In the genomic region with DNA sequence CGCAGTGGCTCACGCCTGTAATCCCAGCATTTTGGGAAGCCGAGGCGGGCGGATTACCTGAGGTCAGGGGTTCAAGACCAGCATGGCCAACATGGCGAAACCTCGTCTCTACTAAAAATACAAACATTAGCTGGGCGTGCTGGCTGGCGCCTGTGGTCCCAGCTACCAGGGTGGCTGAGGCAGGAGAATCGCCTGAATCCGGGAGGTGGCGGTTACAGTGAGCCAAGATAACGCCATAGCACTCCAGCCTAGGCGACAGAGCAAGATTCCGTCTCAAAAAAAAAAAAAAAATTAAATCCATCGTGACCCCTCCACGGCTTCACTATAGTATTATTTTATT, we compare ENCODE assay signal across 24 cellular contexts. TPM values are rescaled to one million over a fixed set of nuclear protein-coding genes. Genes with fewer than 3 reads are reported as not detected.
DNase-seq lines count a peak whose midpoint lies in the region; ATAC-seq, FAIRE-seq and TF ChIP-seq lines count a peak whose summit lies in the region.
"Had no signal": no experiment of that assay in that cellular context is flagged by ENCODE, and none has a peak within 500 bp of the region (broad histone marks: within the 10 kb centered on the region; RNA-seq: fewer than 3 reads in every experiment).

No MANE protein-coding gene starts in this region.

- no peak overlapping the region for H3K4me2 ChIP-seq in HepG2 (ENCODE audit: low read depth, low read length)

- no peak for FAIRE-seq in HepG2 (lab: Jason Lieb, UNC)

- intact Hi-C loops in HepG2 (cut with micrococcal nuclease; ENCODE audit: unreplicated experiment), result loop anchor here (2.0 kb wide), 2 partner anchors 33 to 49 kb away; a partner anchor contains a TSS
- intact Hi-C loops in right lobe of liver (cut with DNase I), result no loop called here
- intact Hi-C loops in testis (cut with DNase I; ENCODE audit: low total_unique reads), result no loop called here
- intact Hi-C loops in left lung (cut with DNase I), result no loop called here

- H3K27ac ChIP-seq in HepG2 (ENCODE audit: extremely low read length, insufficient read depth, low read length), result no peak overlapping the region
- H3K27ac ChIP-seq in right lobe of liver, result no peak overlapping the region
- peak overlapping the region; percentile 97 for H3K27ac ChIP-seq in VCaP
- H3K27ac ChIP-seq in testis, result peak overlapping the region; percentile 39 to 97
- no peak overlapping the region for H3K27ac ChIP-seq in left lung

- H3K27me3 ChIP-seq in HepG2 (ENCODE audit: control insufficient read depth in 1 of 2, insufficient read depth in 2 of 2, low read length in 2 of 2) (no peaks in the 10 kb centered on the region; a peak in 1 of 5 replicates), right lobe of liver (no peaks in the 10 kb centered on the region), testis (no peaks in the 10 kb centered on the region), left lung (no peaks in the 10 kb centered on the region)
- H3K27me3 ChIP-seq: tibial nerve had no signal

- in situ Hi-C loops in HepG2 (cut with HindIII; ENCODE audit: extremely low pct_ligation_motif_present, low pct_unique_long_range_greater_than_20kb), result no loop called here

- POLR2A ChIA-PET in HepG2 (lab: Yijun Ruan, JAX), result interaction anchor here (0.6 to 4.6 kb wide), 9 partner anchors 10 to 124 kb away, joined by 3 to 73 read pairs (median 5); a partner anchor contains a TSS

- H3K9ac ChIP-seq in HepG2 (ENCODE audit: insufficient read depth, low read depth, low read length), result no peak overlapping the region

- H3K79me2 ChIP-seq in HepG2 (ENCODE audit: insufficient read depth, low read length), result peaks cover 39% of the 10 kb centered on the region

- H3K9me3 ChIP-seq in HepG2 (ENCODE audit: low read length), result no peaks in the 10 kb centered on the region
- no peaks in the 10 kb centered on the region for H3K9me3 ChIP-seq in right lobe of liver
- no peaks in the 10 kb centered on the region for H3K9me3 ChIP-seq in testis
- H3K9me3 ChIP-seq in left lung, result no peaks in the 10 kb centered on the region
- H3K9me3 ChIP-seq: tibial nerve had no signal

- no peaks in the 10 kb centered on the region for H3K27me3 Mint-ChIP-seq in mesothelial cell of epicardium (ENCODE audit: low read depth)
- H3K27me3 Mint-ChIP-seq: stimulated activated naive CD8-positive, alpha-beta T cell treated with anti-CD3 and anti-CD28 coated beads, Interleukin-15, amount 100 ng/mL, for 72 hours had no signal

- peaks cover 5% of the 10 kb centered on the region for H3K36me3 Mint-ChIP-seq in mesothelial cell of epicardium

- H3K4me3 ChIP-seq in HepG2 (replicated peaks in 1 of 3; ENCODE audit: insufficient read depth in 1 of 3, low read depth in 2 of 3, low read length in 3 of 3) (no peak overlapping the region), right lobe of liver (no peak overlapping the region), testis (peak overlapping the region in 1 of 2 donors; percentile 97), left lung (no peak overlapping the region)
- H3K4me3 ChIP-seq: lung, SK-N-MC had no signal

- H3K36me3 ChIP-seq in HepG2 (replicated peaks in 1 of 2; ENCODE audit: control insufficient read depth in 1 of 2, insufficient read depth in 2 of 2, low read length in 2 of 2) (peaks cover 5 to 23% of the 10 kb centered on the region in 2 experiments; a peak in 4 of 5 replicates), right lobe of liver (peaks cover 0 to 26% (median 4%) of the 10 kb centered on the region in 4 donors), testis (ENCODE audit: low read depth, missing control alignments) (no peaks in the 10 kb centered on the region), left lung (peaks cover 0 to 27% of the 10 kb centered on the region in 2 donors)

- no peak; the same call in 1 of the 2 replicates for TF ChIP-seq CTCF in HepG2 (CRISPR knock-in tag; IDR thresholded peaks at IDR 0.05)
- no peak for TF ChIP-seq CTCF in right lobe of liver (IDR thresholded peaks at IDR 0.05)
- no peak for TF ChIP-seq CTCF in VCaP (conservative IDR thresholded peaks at IDR 0.05)
- TF ChIP-seq CTCF in mesothelial cell of epicardium (IDR thresholded peaks at IDR 0.05; ENCODE audit: unreplicated experiment), result no peak
- TF ChIP-seq CTCF in testis (IDR thresholded peaks at IDR 0.05), result no peak
- TF ChIP-seq CTCF in left lung (IDR thresholded peaks at IDR 0.05), result no peak

- H2AFZ ChIP-seq in HepG2 (ENCODE audit: low read length), result no peak overlapping the region

- BruUV-seq in HepG2 (replicated peaks; lab: Mats Ljungman, UMichigan), result no TSS peak

- 97% methylated on average over 17 of the region's 17 CpGs for WGBS in HepG2 (ENCODE audit: low lambda C conversion rate)
- 99% methylated on average over 12 of the region's 17 CpGs for WGBS in right lobe of liver (ENCODE audit: insufficient coverage, low coverage, low lambda C conversion rate, missing lambda C conversion rate)
- 67 to 85% methylated on average over 17 of the region's 17 CpGs for WGBS in testis, 2 donors

- H3K4me3 Mint-ChIP-seq in mesothelial cell of epicardium, result peak overlapping the region; percentile 13

- no peak for TF ChIP-seq RAD21 in HepG2 (CRISPR knock-in tag; IDR thresholded peaks at IDR 0.05)

- peak overlapping the region; percentile 81 for H3K27ac Mint-ChIP-seq in mesothelial cell of epicardium

- peaks cover 33% of the 10 kb centered on the region for H3K4me1 Mint-ChIP-seq in mesothelial cell of epicardium

- H3K9me3 Mint-ChIP-seq in mesothelial cell of epicardium, result no peaks in the 10 kb centered on the region
- H3K9me3 Mint-ChIP-seq: stimulated activated naive CD8-positive, alpha-beta T cell treated with anti-CD3 and anti-CD28 coated beads, Interleukin-15, amount 100 ng/mL, for 72 hours had no signal

- CTCF ChIA-PET in HepG2 (lab: Yijun Ruan, JAX; ENCODE audit: low intra/inter-chr PET ratio, low total read pairs), result no interaction called here

- peaks cover 32% of the 10 kb centered on the region for H4K20me1 ChIP-seq in HepG2 (ENCODE audit: insufficient read depth, low read length)

- peaks cover 29% of the 10 kb centered on the region for H3K4me1 ChIP-seq in HepG2 (ENCODE audit: insufficient read depth, low read length)
- H3K4me1 ChIP-seq in right lobe of liver, result peaks cover 0 to 25% (median 10%) of the 10 kb centered on the region in 4 donors
- peaks cover 12% of the 10 kb centered on the region for H3K4me1 ChIP-seq in testis
- H3K4me1 ChIP-seq in left lung, result peaks cover 23 to 32% of the 10 kb centered on the region in 2 donors

- DNase-seq in HepG2 (ENCODE audit: low spot score) (no peak), right lobe of liver (no peak), mesothelial cell of epicardium (ENCODE audit: low spot score in 2 of 2, unreplicated experiment in 2 of 2) (no peak), testis (no peak), foreskin melanocyte (no peak), left lung (no peak)
- DNase-seq: DMS53; effector CD8-positive, alpha-beta T cell; GF-D8; GOT3; head of caudate nucleus; IMR-90; kidney glomerular epithelial cell; NCI-H1105; NCI-H2029; NCI-H2227 treated with DMSO at 0.1 percent for 48 hours; NCI-H774; RPMI8226; stimulated activated CD4-positive, alpha-beta T cell treated with anti-CD3 and anti-CD28 coated beads, Interleukin-4, amount 100 ng/mL, for 4 hours; stimulated activated naive CD8-positive, alpha-beta T cell treated with anti-CD3 and anti-CD28 coated beads, Interleukin-15, amount 100 ng/mL, for 72 hours had no signal

- TF ChIP-seq EP300 in HepG2 (IDR thresholded peaks at IDR 0.05; ENCODE audit: low read depth in 2 of 2, low read length in 2 of 2), result no peak
- no peak for TF ChIP-seq EP300 in HepG2 (CRISPR knock-in tag; IDR thresholded peaks at IDR 0.05; ENCODE audit: borderline replicate concordance)

- ATAC-seq in HepG2 (no peak), right lobe of liver (no peak), left lung (no peak)
- ATAC-seq: stimulated activated naive CD8-positive, alpha-beta T cell treated with anti-CD3 and anti-CD28 coated beads, Interleukin-15, amount 100 ng/mL, for 72 hours had no signal

- TF ChIP-seq POLR2A in HepG2 (IDR thresholded peaks at IDR 0.05; ENCODE audit: insufficient read depth in 1 of 2, low read depth in 2 of 2, low read length in 2 of 2), result no peak
- TF ChIP-seq POLR2A in right lobe of liver (IDR thresholded peaks at IDR 0.05), result no peak
- no peak for TF ChIP-seq POLR2A in testis (IDR thresholded peaks at IDR 0.05)

RNA-seq across cellular contexts. Expression of a gene that starts 1.2 kb away (rescaled TPM):
- 431 and 439 TPM in 2 replicates for total RNA-seq in HepG2 (2016; rRNA removed; fragmentation: Illumina TruSeq; extraction: Trizol)
- 101 and 106 TPM in 2 replicates for total RNA-seq in HepG2 (2016; cell fraction: cytosol; rRNA removed; fragmentation: Illumina TruSeq; extraction: Trizol; ENCODE audit: low read depth)
- total RNA-seq in HepG2 (2016; cell fraction: insoluble cytoplasmic fraction; rRNA removed; fragmentation: Illumina TruSeq; extraction: Trizol), result 375 and 428 TPM in 2 replicates
- 226 and 229 TPM in 2 replicates for total RNA-seq in HepG2 (2016; cell fraction: membrane; rRNA removed; fragmentation: Illumina TruSeq; extraction: Trizol)
- 227 and 285 TPM in 2 replicates for total RNA-seq in HepG2 (2016; cell fraction: nucleus; rRNA removed; fragmentation: Illumina TruSeq; extraction: Trizol)
- polyA plus RNA-seq in HepG2 (2011; rRNA removed), result 369 and 408 TPM in 2 replicates
- 458 and 619 TPM in 2 replicates for polyA plus RNA-seq in HepG2 (2011; cell fraction: cytosol; rRNA removed)
- 810 and 933 TPM in 2 replicates for polyA plus RNA-seq in HepG2 (2011; cell fraction: nucleus; rRNA removed)
- polyA plus RNA-seq in HepG2 (2012), result 457 and 478 TPM in 2 replicates
- polyA plus RNA-seq in HepG2 (2016; cell fraction: cytosol; fragmentation: Illumina TruSeq; extraction: Trizol; ENCODE audit: low read depth), result 121 and 137 TPM in 2 replicates
- polyA plus RNA-seq in HepG2 (2016; cell fraction: insoluble cytoplasmic fraction; fragmentation: Illumina TruSeq; extraction: Trizol; ENCODE audit: low read depth), result 374 and 508 TPM in 2 replicates
- 213 and 247 TPM in 2 replicates for polyA plus RNA-seq in HepG2 (2016; cell fraction: membrane; fragmentation: Illumina TruSeq; extraction: Trizol; ENCODE audit: low read depth)
- 541 and 549 TPM in 2 replicates for polyA plus RNA-seq in HepG2 (2016; cell fraction: nucleus; fragmentation: Illumina TruSeq; extraction: Trizol; ENCODE audit: insufficient read depth, low read depth)
- polyA minus RNA-seq in HepG2 (2011; rRNA and poly(A)+ RNA removed; ENCODE audit: low replicate concordance), result 283 and 707 TPM in 2 replicates
- 243 and 283 TPM in 2 replicates for polyA minus RNA-seq in HepG2 (2011; cell fraction: cytosol; rRNA and poly(A)+ RNA removed)
- polyA minus RNA-seq in HepG2 (2011; cell fraction: nucleus; rRNA and poly(A)+ RNA removed), result 258 and 260 TPM in 2 replicates
- 10 to 100 TPM; 35.5 to 72.0 (median 53.3) TPM for total RNA-seq in right lobe of liver
- 221 to 246 TPM (median 238 TPM) in 3 replicates for total RNA-seq in mesothelial cell of epicardium
- total RNA-seq in testis, result 100 to 1,000 TPM in 1 of 2 donors, 10 to 100 TPM in 1; 60.6 to 103 TPM
- polyA plus RNA-seq in testis (ENCODE audit: insufficient read depth, low read depth, low replicate concordance), result 105 TPM
- 100 to 1,000 TPM; 149 to 185 TPM for total RNA-seq in left lung

RNA-seq across cellular contexts. Expression of a gene that starts 1.2 kb away (rescaled TPM):
- total RNA-seq in HepG2 (2016; rRNA removed; fragmentation: Illumina TruSeq; extraction: Trizol) (104 and 111 TPM in 2 replicates), right lobe of liver (10 to 100 TPM; 13.3 to 32.8 (median 21.0) TPM), mesothelial cell of epicardium (154 to 158 TPM (median 156 TPM) in 3 replicates), testis (10 to 100 TPM; 40.8 to 46.3 TPM), left lung (10 to 100 TPM; 71.7 to 74.8 TPM)
- total RNA-seq in HepG2 (2016; cell fraction: cytosol; rRNA removed; fragmentation: Illumina TruSeq; extraction: Trizol; ENCODE audit: low read depth), result 14.8 and 16.3 TPM in 2 replicates
- 99.0 and 104 TPM in 2 replicates for total RNA-seq in HepG2 (2016; cell fraction: insoluble cytoplasmic fraction; rRNA removed; fragmentation: Illumina TruSeq; extraction: Trizol)
- 35.0 and 42.5 TPM in 2 replicates for total RNA-seq in HepG2 (2016; cell fraction: membrane; rRNA removed; fragmentation: Illumina TruSeq; extraction: Trizol)
- total RNA-seq in HepG2 (2016; cell fraction: nucleus; rRNA removed; fragmentation: Illumina TruSeq; extraction: Trizol), result 73.6 and 78.3 TPM in 2 replicates
- polyA plus RNA-seq in HepG2 (2011; rRNA removed) (84.9 and 97.9 TPM in 2 replicates), testis (ENCODE audit: insufficient read depth, low read depth, low replicate concordance) (54.9 TPM)
- 68.6 and 77.9 TPM in 2 replicates for polyA plus RNA-seq in HepG2 (2011; cell fraction: cytosol; rRNA removed)
- 101 and 129 TPM in 2 replicates for polyA plus RNA-seq in HepG2 (2011; cell fraction: nucleus; rRNA removed)
- polyA plus RNA-seq in HepG2 (2012), result 41.4 and 42.7 TPM in 2 replicates
- 1.7 and 2.2 TPM in 2 replicates for polyA plus RNA-seq in HepG2 (2016; cell fraction: cytosol; fragmentation: Illumina TruSeq; extraction: Trizol; ENCODE audit: low read depth)
- polyA plus RNA-seq in HepG2 (2016; cell fraction: insoluble cytoplasmic fraction; fragmentation: Illumina TruSeq; extraction: Trizol; ENCODE audit: low read depth), result 58.1 and 68.5 TPM in 2 replicates
- 8.8 and 10.1 TPM in 2 replicates for polyA plus RNA-seq in HepG2 (2016; cell fraction: membrane; fragmentation: Illumina TruSeq; extraction: Trizol; ENCODE audit: low read depth)
- polyA plus RNA-seq in HepG2 (2016; cell fraction: nucleus; fragmentation: Illumina TruSeq; extraction: Trizol; ENCODE audit: insufficient read depth, low read depth), result 74.6 and 75.6 TPM in 2 replicates
- polyA minus RNA-seq in HepG2 (2011; rRNA and poly(A)+ RNA removed; ENCODE audit: low replicate concordance), result 373 and 464 TPM in 2 replicates
- 67.4 and 80.5 TPM in 2 replicates for polyA minus RNA-seq in HepG2 (2011; cell fraction: cytosol; rRNA and poly(A)+ RNA removed)
- polyA minus RNA-seq in HepG2 (2011; cell fraction: nucleus; rRNA and poly(A)+ RNA removed), result 128 and 140 TPM in 2 replicates

RNA-seq across cellular contexts. Expression of a gene that starts 33.2 kb away (rescaled TPM):
- total RNA-seq in HepG2 (2016; rRNA removed; fragmentation: Illumina TruSeq; extraction: Trizol), result 88.1 and 94.4 TPM in 2 replicates
- total RNA-seq in HepG2 (2016; cell fraction: cytosol; rRNA removed; fragmentation: Illumina TruSeq; extraction: Trizol; ENCODE audit: low read depth), result 7.6 and 8.7 TPM in 2 replicates
- total RNA-seq in HepG2 (2016; cell fraction: insoluble cytoplasmic fraction; rRNA removed; fragmentation: Illumina TruSeq; extraction: Trizol), result 82.1 and 92.4 TPM in 2 replicates
- total RNA-seq in HepG2 (2016; cell fraction: membrane; rRNA removed; fragmentation: Illumina TruSeq; extraction: Trizol), result 25.4 and 28.4 TPM in 2 replicates
- 45.9 and 47.9 TPM in 2 replicates for total RNA-seq in HepG2 (2016; cell fraction: nucleus; rRNA removed; fragmentation: Illumina TruSeq; extraction: Trizol)
- polyA plus RNA-seq in HepG2 (2011; rRNA removed), result 61.8 and 65.9 TPM in 2 replicates
- 56.2 and 69.5 TPM in 2 replicates for polyA plus RNA-seq in HepG2 (2011; cell fraction: cytosol; rRNA removed)
- polyA plus RNA-seq in HepG2 (2011; cell fraction: nucleus; rRNA removed), result 70.7 and 72.8 TPM in 2 replicates
- 36.7 and 39.1 TPM in 2 replicates for polyA plus RNA-seq in HepG2 (2012)
- polyA plus RNA-seq in HepG2 (2016; cell fraction: cytosol; fragmentation: Illumina TruSeq; extraction: Trizol; ENCODE audit: low read depth), result 6.5 and 6.6 TPM in 2 replicates
- 86.7 and 90.3 TPM in 2 replicates for polyA plus RNA-seq in HepG2 (2016; cell fraction: insoluble cytoplasmic fraction; fragmentation: Illumina TruSeq; extraction: Trizol; ENCODE audit: low read depth)
- 16.6 and 16.9 TPM in 2 replicates for polyA plus RNA-seq in HepG2 (2016; cell fraction: membrane; fragmentation: Illumina TruSeq; extraction: Trizol; ENCODE audit: low read depth)
- polyA plus RNA-seq in HepG2 (2016; cell fraction: nucleus; fragmentation: Illumina TruSeq; extraction: Trizol; ENCODE audit: insufficient read depth, low read depth), result 69.1 and 70.6 TPM in 2 replicates
- 67.9 and 114 TPM in 2 replicates for polyA minus RNA-seq in HepG2 (2011; rRNA and poly(A)+ RNA removed; ENCODE audit: low replicate concordance)
- polyA minus RNA-seq in HepG2 (2011; cell fraction: cytosol; rRNA and poly(A)+ RNA removed), result 23.0 and 27.1 TPM in 2 replicates
- 20.9 and 23.7 TPM in 2 replicates for polyA minus RNA-seq in HepG2 (2011; cell fraction: nucleus; rRNA and poly(A)+ RNA removed)
- 10 to 100 TPM; 30.9 to 63.7 (median 44.3) TPM for total RNA-seq in right lobe of liver
- total RNA-seq in mesothelial cell of epicardium, result 16.5 to 19.6 TPM (median 18.9 TPM) in 3 replicates
- 10 to 100 TPM; 84.1 to 90.6 TPM for total RNA-seq in testis
- 86.6 TPM for polyA plus RNA-seq in testis (ENCODE audit: insufficient read depth, low read depth, low replicate concordance)
- 10 to 100 TPM; 25.5 to 32.5 TPM for total RNA-seq in left lung

RNA-seq across cellular contexts. Expression of a gene that starts 33.3 kb away (rescaled TPM):
- total RNA-seq in HepG2 (2016; rRNA removed; fragmentation: Illumina TruSeq; extraction: Trizol), result 636 and 726 TPM in 2 replicates
- 328 and 530 TPM in 2 replicates for total RNA-seq in HepG2 (2016; cell fraction: cytosol; rRNA removed; fragmentation: Illumina TruSeq; extraction: Trizol; ENCODE audit: low read depth)
- total RNA-seq in HepG2 (2016; cell fraction: insoluble cytoplasmic fraction; rRNA removed; fragmentation: Illumina TruSeq; extraction: Trizol), result 687 and 846 TPM in 2 replicates
- total RNA-seq in HepG2 (2016; cell fraction: membrane; rRNA removed; fragmentation: Illumina TruSeq; extraction: Trizol), result 460 and 632 TPM in 2 replicates
- 223 and 226 TPM in 2 replicates for total RNA-seq in HepG2 (2016; cell fraction: nucleus; rRNA removed; fragmentation: Illumina TruSeq; extraction: Trizol)
- 688 and 755 TPM in 2 replicates for polyA plus RNA-seq in HepG2 (2011; rRNA removed)
- polyA plus RNA-seq in HepG2 (2011; cell fraction: cytosol; rRNA removed), result 1,254 and 1,646 TPM in 2 replicates
- 503 and 546 TPM in 2 replicates for polyA plus RNA-seq in HepG2 (2011; cell fraction: nucleus; rRNA removed)
- 282 and 451 TPM in 2 replicates for polyA plus RNA-seq in HepG2 (2012)
- polyA plus RNA-seq in HepG2 (2016; cell fraction: cytosol; fragmentation: Illumina TruSeq; extraction: Trizol; ENCODE audit: low read depth), result 292 and 453 TPM in 2 replicates
- 479 and 541 TPM in 2 replicates for polyA plus RNA-seq in HepG2 (2016; cell fraction: insoluble cytoplasmic fraction; fragmentation: Illumina TruSeq; extraction: Trizol; ENCODE audit: low read depth)
- 317 and 387 TPM in 2 replicates for polyA plus RNA-seq in HepG2 (2016; cell fraction: membrane; fragmentation: Illumina TruSeq; extraction: Trizol; ENCODE audit: low read depth)
- 282 and 344 TPM in 2 replicates for polyA plus RNA-seq in HepG2 (2016; cell fraction: nucleus; fragmentation: Illumina TruSeq; extraction: Trizol; ENCODE audit: insufficient read depth, low read depth)
- 60.0 and 169 TPM in 2 replicates for polyA minus RNA-seq in HepG2 (2011; rRNA and poly(A)+ RNA removed; ENCODE audit: low replicate concordance)
- polyA minus RNA-seq in HepG2 (2011; cell fraction: cytosol; rRNA and poly(A)+ RNA removed), result 79.8 and 108 TPM in 2 replicates
- polyA minus RNA-seq in HepG2 (2011; cell fraction: nucleus; rRNA and poly(A)+ RNA removed), result 30.8 and 37.7 TPM in 2 replicates
- total RNA-seq in right lobe of liver, result 100 to 1,000 TPM in 2 of 6 experiments, 10 to 100 TPM in 4; 70.4 to 209 (median 84.8) TPM
- total RNA-seq in mesothelial cell of epicardium, result 105 to 107 TPM (median 105 TPM) in 3 replicates
- total RNA-seq in testis, result 100 to 1,000 TPM; 200 to 276 TPM
- polyA plus RNA-seq in testis (ENCODE audit: insufficient read depth, low read depth, low replicate concordance), result 160 TPM
- total RNA-seq in left lung, result 100 to 1,000 TPM; 107 to 126 TPM

RNA-seq across cellular contexts. Expression of a gene that starts 50.3 kb away (rescaled TPM):
- 2.5 and 5.8 TPM in 2 replicates for total RNA-seq in HepG2 (2016; rRNA removed; fragmentation: Illumina TruSeq; extraction: Trizol)
- total RNA-seq in HepG2 (2016; cell fraction: cytosol; rRNA removed; fragmentation: Illumina TruSeq; extraction: Trizol; ENCODE audit: low read depth), result 2.5 and 4.4 TPM in 2 replicates
- total RNA-seq in HepG2 (2016; cell fraction: insoluble cytoplasmic fraction; rRNA removed; fragmentation: Illumina TruSeq; extraction: Trizol), result 4.1 and 5.3 TPM in 2 replicates
- total RNA-seq in HepG2 (2016; cell fraction: membrane; rRNA removed; fragmentation: Illumina TruSeq; extraction: Trizol), result 3.0 and 4.9 TPM in 2 replicates
- 3.3 and 6.5 TPM in 2 replicates for total RNA-seq in HepG2 (2016; cell fraction: nucleus; rRNA removed; fragmentation: Illumina TruSeq; extraction: Trizol)
- 137 and 149 TPM in 2 replicates for polyA plus RNA-seq in HepG2 (2011; rRNA removed)
- 115 and 170 TPM in 2 replicates for polyA plus RNA-seq in HepG2 (2011; cell fraction: cytosol; rRNA removed)
- polyA plus RNA-seq in HepG2 (2011; cell fraction: nucleus; rRNA removed), result 334 and 438 TPM in 2 replicates
- polyA plus RNA-seq in HepG2 (2012), result 64.5 and 105 TPM in 2 replicates
- 3.0 and 3.3 TPM in 2 replicates for polyA plus RNA-seq in HepG2 (2016; cell fraction: cytosol; fragmentation: Illumina TruSeq; extraction: Trizol; ENCODE audit: low read depth)
- polyA plus RNA-seq in HepG2 (2016; cell fraction: insoluble cytoplasmic fraction; fragmentation: Illumina TruSeq; extraction: Trizol; ENCODE audit: low read depth), result 2.3 and 4.7 TPM in 2 replicates
- polyA plus RNA-seq in HepG2 (2016; cell fraction: membrane; fragmentation: Illumina TruSeq; extraction: Trizol; ENCODE audit: low read depth), result 3.0 TPM in 2 replicates
- 9.7 and 14.0 TPM in 2 replicates for polyA plus RNA-seq in HepG2 (2016; cell fraction: nucleus; fragmentation: Illumina TruSeq; extraction: Trizol; ENCODE audit: insufficient read depth, low read depth)
- polyA minus RNA-seq in HepG2 (2011; rRNA and poly(A)+ RNA removed; ENCODE audit: low replicate concordance), result 2.7 and 72.2 TPM in 2 replicates
- 33.7 and 35.8 TPM in 2 replicates for polyA minus RNA-seq in HepG2 (2011; cell fraction: cytosol; rRNA and poly(A)+ RNA removed)
- 26.8 and 32.9 TPM in 2 replicates for polyA minus RNA-seq in HepG2 (2011; cell fraction: nucleus; rRNA and poly(A)+ RNA removed)
- 10 to 100 TPM in 1 of 6 experiments, 1 to 10 TPM in 5; 1.7 to 13.8 (median 3.6) TPM for total RNA-seq in right lobe of liver
- total RNA-seq in mesothelial cell of epicardium, result 4.0 to 5.5 TPM (median 4.2 TPM) in 3 replicates
- 10 to 100 TPM; 21.6 to 49.0 TPM for total RNA-seq in testis
- 39.0 TPM for polyA plus RNA-seq in testis (ENCODE audit: insufficient read depth, low read depth, low replicate concordance)
- total RNA-seq in left lung, result 1 to 10 TPM; 3.1 to 3.5 TPM

Comparison
In these comparisons a context has a peak if more than half of its experiments do, and no peak if none do; other contexts are left out.
1. H3K27ac ChIP-seq: peak in VCaP (single experiment) and testis (2 of 2); none in HepG2 (single experiment), right lobe of liver (0 of 3) and left lung (0 of 2).